Comparison of ENCODE assay signal across 10 cellular contexts in the genomic region with DNA sequence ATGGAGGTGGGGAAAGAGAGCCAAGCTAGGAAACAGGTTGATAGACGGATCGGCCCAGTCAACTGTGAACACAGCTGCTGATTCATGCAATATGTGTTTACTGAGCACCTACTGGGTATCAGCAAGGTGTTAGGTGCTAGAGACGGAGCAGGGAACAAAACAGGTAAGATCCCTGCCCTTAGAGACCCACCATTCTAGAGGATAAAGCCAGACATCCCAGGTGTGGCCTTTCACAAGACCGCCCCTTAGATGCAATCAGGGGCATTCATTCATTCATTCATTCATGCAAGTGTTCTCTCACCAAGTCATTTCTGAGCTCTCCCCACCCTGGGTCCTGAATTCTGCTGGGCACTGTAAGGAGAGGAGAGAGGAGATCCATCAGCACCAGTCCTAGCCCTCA. TPM values are rescaled to one million over a fixed set of nuclear protein-coding genes. Genes with fewer than 3 reads are reported as not detected.
DNase-seq lines count a peak whose midpoint lies in the region; ATAC-seq and TF ChIP-seq lines count a peak whose summit lies in the region.
"Had no signal": no experiment of that assay in that cellular context is flagged by ENCODE, and none has a peak within 500 bp of the region (broad histone marks: within the 10 kb centered on the region; RNA-seq: fewer than 3 reads in every experiment).

No MANE protein-coding gene starts in this region.

- ATAC-seq in DND-41 (ENCODE audit: insufficient read depth, low read depth) (no peak), T-cell (replicated peaks in 1 of 4) (no peak), GM21723 (IDR thresholded peaks at IDR 0.05; ENCODE audit: unreplicated experiment) (no peak)

- no peak overlapping the region for H3K14ac ChIP-seq in neuronal stem cell (ENCODE audit: low read length)

- POLR2A ChIA-PET in T-cell (lab: Charles Lee): no interaction called here

- H4K8ac ChIP-seq in neuronal stem cell (ENCODE audit: low read depth, low read length): no peak overlapping the region

- peak overlapping the region; percentile 63 to 69 (median 67) for H3K4me3 Mint-ChIP-seq in T-cell
- H3K4me3 Mint-ChIP-seq in glutamatergic neuron (ENCODE audit: unreplicated experiment): peak overlapping the region; percentile 76

- H3K4me1 Mint-ChIP-seq in T-cell (peaks cover 19 to 29% (median 25%) of the 10 kb centered on the region in 3 donors), glutamatergic neuron (ENCODE audit: low read depth, unreplicated experiment) (no peaks in the 10 kb centered on the region)

- no peaks in the 10 kb centered on the region for H4K20me1 ChIP-seq in DND-41 (ENCODE audit: insufficient read depth, low read length)

- TF ChIP-seq CTCF in DND-41 (IDR thresholded peaks at IDR 0.05; ENCODE audit: borderline replicate concordance, extremely low read depth, low read length, poor library complexity, severe bottlenecking) (no peak), glutamatergic neuron (IDR thresholded peaks at IDR 0.05; ENCODE audit: partially characterized antibody, unreplicated experiment) (no peak)

- no peaks in the 10 kb centered on the region for H3K79me2 ChIP-seq in DND-41 (ENCODE audit: insufficient read depth, low read length)

- H2BK15ac ChIP-seq in neuronal stem cell (ENCODE audit: low read length): no peak overlapping the region

- H3K27ac Mint-ChIP-seq in T-cell (peak overlapping the region in 1 of 2 donors; percentile 66), glutamatergic neuron (ENCODE audit: unreplicated experiment) (no peak overlapping the region)

- no peak overlapping the region for H3K4me3 ChIP-seq in DND-41 (ENCODE audit: low read depth in 1 of 2, low read length in 2 of 2)
- H3K4me3 ChIP-seq in rectal smooth muscle tissue (ENCODE audit: low read length): peak overlapping the region; percentile 49
- H3K4me3 ChIP-seq in neuronal stem cell (ENCODE audit: low read length in 2 of 2): no peak overlapping the region

- no peak overlapping the region for H3K4me2 ChIP-seq in DND-41 (ENCODE audit: insufficient read depth, low read length)
- no peak overlapping the region for H3K4me2 ChIP-seq in neuronal stem cell (ENCODE audit: insufficient read depth, low read length, poor library complexity, severe bottlenecking)

- H3K9ac ChIP-seq in DND-41 (ENCODE audit: low read depth, low read length): no peak overlapping the region
- no peak overlapping the region for H3K9ac ChIP-seq in rectal smooth muscle tissue (ENCODE audit: low read length)
- no peak overlapping the region for H3K9ac ChIP-seq in neuronal stem cell (ENCODE audit: low read depth, low read length, poor library complexity)

- H3K4me1 ChIP-seq in DND-41 (ENCODE audit: insufficient read depth, low read length) (peaks cover 37% of the 10 kb centered on the region), rectal smooth muscle tissue (ENCODE audit: control insufficient read depth, insufficient read depth, low read length) (no peaks in the 10 kb centered on the region), neuronal stem cell (ENCODE audit: control insufficient read depth in 2 of 2, insufficient read depth in 1 of 2, low read depth in 1 of 2, low read length in 2 of 2) (peaks cover 4 to 10% of the 10 kb centered on the region in 2 donors)

- no peak overlapping the region for H3K4ac ChIP-seq in neuronal stem cell (ENCODE audit: low read length)

- H3K9me3 ChIP-seq in DND-41 (ENCODE audit: insufficient read depth, low read length, severe bottlenecking) (no peaks in the 10 kb centered on the region), neuronal stem cell (replicated peaks in 1 of 2; ENCODE audit: control insufficient read depth in 2 of 2, insufficient read depth in 1 of 2, low read depth in 1 of 2, low read length in 2 of 2) (no peaks in the 10 kb centered on the region)

- CTCF ChIA-PET in T-cell (lab: Charles Lee): no interaction called here

- no peak overlapping the region for H2BK5ac ChIP-seq in neuronal stem cell (ENCODE audit: low read length)

- H2AFZ ChIP-seq in DND-41 (ENCODE audit: low read depth, low read length) (no peak overlapping the region), neuronal stem cell (ENCODE audit: low read length) (no peak overlapping the region)

- H3K27me3 ChIP-seq in DND-41 (ENCODE audit: insufficient read depth, low read length, poor library complexity): no peaks in the 10 kb centered on the region
- no peaks in the 10 kb centered on the region for H3K27me3 ChIP-seq in rectal smooth muscle tissue (ENCODE audit: control insufficient read depth, insufficient read depth, low read length)
- H3K27me3 ChIP-seq in neuronal stem cell (ENCODE audit: control insufficient read depth in 3 of 3, insufficient read depth in 3 of 3, low read depth in 1 of 3, low read length in 3 of 3): peaks cover 0 to 8% (median 4%) of the 10 kb centered on the region in 3 experiments

- no peak overlapping the region for H2AK5ac ChIP-seq in neuronal stem cell (ENCODE audit: low read depth, low read length)

- H3K27me3 Mint-ChIP-seq in T-cell (peaks cover 0 to 9% of the 10 kb centered on the region in 2 donors), glutamatergic neuron (ENCODE audit: unreplicated experiment) (no peaks in the 10 kb centered on the region)

- H2BK120ac ChIP-seq in neuronal stem cell (ENCODE audit: low read depth, low read length): no peak overlapping the region

- DNase-seq in DND-41 (no peak), T-cell (no peak), glutamatergic neuron (no peak), neuronal stem cell (ENCODE audit: low spot score) (no peak), NOMO-1 (lab: John Stamatoyannopoulos, UW; ENCODE audit: unreplicated experiment in 2 of 2) (no peak), NCI-H2227 treated with DMSO at 0.1 percent for 48 hours (lab: John Stamatoyannopoulos, UW) (no peak)
- DNase-seq: activated effector memory CD4-positive, alpha-beta T cell treated with anti-CD3 and anti-CD28 coated beads, Interleukin-2, amount 50 U/mL, for 16 hours; GDM1 had no signal

- H3K9me3 Mint-ChIP-seq in T-cell (no peaks in the 10 kb centered on the region), glutamatergic neuron (ENCODE audit: unreplicated experiment) (peaks cover 3% of the 10 kb centered on the region)

- H3K36me3 Mint-ChIP-seq in T-cell (no peaks in the 10 kb centered on the region), glutamatergic neuron (ENCODE audit: unreplicated experiment) (no peaks in the 10 kb centered on the region)

- no peak overlapping the region for H3K23ac ChIP-seq in neuronal stem cell (ENCODE audit: low read depth, low read length, poor library complexity)

- no peak overlapping the region for H4K91ac ChIP-seq in neuronal stem cell (ENCODE audit: low read depth, low read length, poor library complexity)

- H3K79me1 ChIP-seq in neuronal stem cell (ENCODE audit: low read depth, low read length): no peaks in the 10 kb centered on the region

- H3K27ac ChIP-seq in DND-41 (ENCODE audit: low read length) (peak overlapping the region; percentile 56; the same call in 1 of the 2 replicates), rectal smooth muscle tissue (ENCODE audit: low read depth, low read length) (peak overlapping the region; percentile 79), neuronal stem cell (replicated peaks; ENCODE audit: low read length) (no peak overlapping the region)

- WGBS in neuronal stem cell (ENCODE audit: extremely low coverage in 2 of 2, insufficient read length in 2 of 2, insufficient replicate concordance in 1 of 2), 2 donors: no CpG with 5 or more reads among the region's 4 CpGs

- H3K36me3 ChIP-seq in DND-41 (ENCODE audit: insufficient read depth, low read length) (no peaks in the 10 kb centered on the region), rectal smooth muscle tissue (ENCODE audit: control insufficient read depth, insufficient read depth, low read length) (no peaks in the 10 kb centered on the region), neuronal stem cell (replicated peaks in 1 of 2; ENCODE audit: control insufficient read depth in 2 of 2, insufficient read depth in 2 of 2, low read length in 2 of 2) (no peaks in the 10 kb centered on the region)

- no peak overlapping the region for H2BK12ac ChIP-seq in neuronal stem cell (ENCODE audit: low read length)

- no peak overlapping the region for H3K18ac ChIP-seq in neuronal stem cell (ENCODE audit: low read length)

RNA-seq across cellular contexts. Expression of a gene that starts 20.2 kb away (rescaled TPM):
- 10 to 100 TPM; 15.8 to 29.7 (median 20.3) TPM for total RNA-seq in T-cell
- 7.4 TPM for total RNA-seq in glutamatergic neuron (ENCODE audit: unreplicated experiment)
- 4.0 TPM for polyA plus RNA-seq in neuronal stem cell (2013, experiment 1 of 2)
- 3.9 TPM for polyA plus RNA-seq in neuronal stem cell (2013, experiment 2 of 2)
